Comparison of ENCODE assay signal across 24 cellular contexts in genomic region chr6:88211446-88211845, GRCh38. TPM values are rescaled to one million over a fixed set of nuclear protein-coding genes. Genes with fewer than 3 reads are reported as not detected.
"Had no signal": no experiment of that assay in that cellular context is flagged by ENCODE, and none has a peak within 500 bp of the region (broad histone marks: within the 10 kb centered on the region; RNA-seq: fewer than 3 reads in every experiment).

No MANE protein-coding gene starts in this region.

- ATAC-seq: activated naive CD8-positive, alpha-beta T cell treated with anti-CD3 and anti-CD28 coated beads, Interleukin-2, amount 50 U/mL, for 24 hours; activated T-cell treated with anti-CD3 and anti-CD28 coated beads, Interleukin-2, amount 50 U/mL, for 4 hours; activated T-helper 17 cell treated with anti-CD3 and anti-CD28 coated beads, Interleukin-2, amount 50 U/mL, for 72 hours; esophagus mucosa; foreskin keratinocyte; right cardiac atrium; T-helper 17 cell; WTC11 had no signal

- H2AFZ ChIP-seq: parathyroid adenoma had no signal

- H3K4me3 ChIP-seq: left ventricle myocardium inferior, lung, suprapubic skin, tibial artery had no signal

- DNase-seq: activated CD4-positive, alpha-beta memory T cell treated with anti-CD3 and anti-CD28 coated beads, Interleukin-2, amount 10 ng/mL, durations not matched to agents 7 days and 5 days; activated CD4-positive, alpha-beta T cell treated with anti-CD3 and anti-CD28 coated beads for 1 hour; activated CD4-positive, alpha-beta T cell treated with anti-CD3 and anti-CD28 coated beads, Interleukin-2, amount 10 ng/mL, durations not matched to agents 7 days and 5 days; activated gamma-delta T cell treated with Interleukin-2 at 50 U/mL for 16 hours; activated naive CD4-positive, alpha-beta T cell treated with anti-CD3 and anti-CD28 coated beads, Interleukin-2, amount 50 U/mL, for 16 hours; activated naive CD8-positive, alpha-beta T cell treated with anti-CD3 and anti-CD28 coated beads, Interleukin-2, amount 50 U/mL, for 24 hours; activated T-cell treated with anti-CD3 and anti-CD28 coated beads, Interleukin-2, amount 50 U/mL, for 4 hours; endodermal cell; foreskin keratinocyte; islet precursor cell; left ventricle myocardium inferior; naive B cell; nephron progenitor cell; right cardiac atrium; stimulated activated naive CD4-positive, alpha-beta T cell; T-helper 17 cell; tibial artery had no signal

- H3K27me3 ChIP-seq: foreskin keratinocyte, suprapubic skin, tibial artery had no signal

- H3K9ac ChIP-seq: parathyroid adenoma had no signal

- H3K79me2 ChIP-seq: parathyroid adenoma had no signal

- H3K9me3 ChIP-seq: left ventricle myocardium inferior, suprapubic skin, tibial artery had no signal

- H3K4me1 ChIP-seq: foreskin keratinocyte, left ventricle myocardium inferior, parathyroid adenoma, suprapubic skin, tibial artery had no signal

- H3K36me3 ChIP-seq: left ventricle myocardium inferior, suprapubic skin, tibial artery had no signal

- H3K27ac ChIP-seq: foreskin keratinocyte, left ventricle myocardium inferior, parathyroid adenoma, suprapubic skin, tibial artery had no signal

RNA-seq across cellular contexts. Expression of gene CNR1, which starts 45.3 kb away (rescaled TPM):
- total RNA-seq: activated CD4-positive, alpha-beta memory T cell treated with anti-CD3 and anti-CD28 coated beads, Interleukin-2, amount 10 ng/mL, durations not matched to agents 7 days and 5 days; activated CD4-positive, alpha-beta T cell treated with anti-CD3 and anti-CD28 coated beads, Interleukin-2, amount 10 ng/mL, durations not matched to agents 7 days and 5 days; foreskin keratinocyte; pulmonary artery endothelial cell had no signal
- polyA plus RNA-seq: foreskin keratinocyte had no signal
